In genomic region chr12:5511644-5512584, GRCh38 we compare ENCODE assay signal across 8 cellular contexts.
DNase-seq lines count a peak whose midpoint lies in the region; ATAC-seq and TF ChIP-seq lines count a peak whose summit lies in the region.
"Had no signal": no experiment of that assay in that cellular context is flagged by ENCODE, and none has a peak within 500 bp of the region (broad histone marks: within the 10 kb centered on the region; RNA-seq: fewer than 3 reads in every experiment).

No MANE protein-coding gene starts in this region.

- DNase-seq in Panc1 (ENCODE audit: low read depth, low spot score) (no peak), foreskin keratinocyte (peak in 1 of 2 donors; percentile 2), sigmoid colon (peak; percentile 64), superior temporal gyrus (ENCODE audit: extremely low spot score) (no peak), medulla oblongata (ENCODE audit: extremely low spot score) (no peak)
- DNase-seq: NCI-H1436 had no signal

- H3K27ac ChIP-seq in Panc1 (ENCODE audit: low read length) (no peak overlapping the region), foreskin keratinocyte (no peak overlapping the region), sigmoid colon (no peak overlapping the region)

- WGBS in sigmoid colon, 2 donors = 49 to 58% methylated on average over 36 of the region's 36 CpGs

- in situ Hi-C loops in Panc1 (cut with HindIII; ENCODE audit: low pct_unique_long_range_greater_than_20kb, low sequenced_read_pairs) = no loop called here

- H3K4me3 ChIP-seq in Panc1 (ENCODE audit: low read depth in 2 of 2, low read length in 2 of 2) (no peak overlapping the region), sigmoid colon (no peak overlapping the region)

- intact Hi-C loops in Panc1 (cut with micrococcal nuclease; ENCODE audit: unreplicated experiment) = no loop called here
- intact Hi-C loops in sigmoid colon (cut with DNase I) = no loop called here

- CTCF ChIA-PET in Panc1 (lab: Charles Lee) = interaction anchor here (0.6 kb wide), 1 partner anchor 375 kb away, joined by 4 read pairs; no protein-coding TSS in a partner anchor

- TF ChIP-seq CTCF in GM12872 (IDR thresholded peaks at IDR 0.05; ENCODE audit: insufficient read depth, low read depth, low read length) = peak; percentile 55
- peak; percentile 38 for TF ChIP-seq CTCF in Panc1 (IDR thresholded peaks at IDR 0.05)
- peak; percentile 77 for TF ChIP-seq CTCF in foreskin keratinocyte (conservative IDR thresholded peaks at IDR 0.05)
- peak in 2 of 4 experiments; percentile 16 to 18 for TF ChIP-seq CTCF in sigmoid colon (IDR thresholded peaks at IDR 0.05)

- H3K27me3 ChIP-seq in Panc1 (ENCODE audit: control insufficient read depth, insufficient read depth, low read length) = no peaks in the 10 kb centered on the region; the same call in 1 of the 2 replicates
- peaks cover 9% of the 10 kb centered on the region for H3K27me3 ChIP-seq in foreskin keratinocyte
- peaks cover 0 to 31% (median 12%) of the 10 kb centered on the region in 3 donors for H3K27me3 ChIP-seq in sigmoid colon

- TF ChIP-seq POLR2A in sigmoid colon (IDR thresholded peaks at IDR 0.05) = no peak

- no peaks in the 10 kb centered on the region for H3K36me3 ChIP-seq in Panc1 (ENCODE audit: control insufficient read depth, insufficient read depth, low read length)
- H3K36me3 ChIP-seq in sigmoid colon = no peaks in the 10 kb centered on the region

- no TSS peak for BruUV-seq in Panc1 (replicated peaks; lab: Mats Ljungman, UMichigan)

- POLR2A ChIA-PET in Panc1 (lab: Charles Lee) = no interaction called here

- ATAC-seq in Panc1 (no peak), foreskin keratinocyte (peak; percentile 58), GM21717 (IDR thresholded peaks at IDR 0.05; ENCODE audit: unreplicated experiment) (no peak)

- H3K4me1 ChIP-seq in Panc1 (ENCODE audit: control insufficient read depth, insufficient read depth, low read length) (no peaks in the 10 kb centered on the region), foreskin keratinocyte (no peaks in the 10 kb centered on the region), sigmoid colon (peaks cover 0 to 12% (median 10%) of the 10 kb centered on the region in 4 donors)

- no peak for TF ChIP-seq EP300 in sigmoid colon (IDR thresholded peaks at IDR 0.05)

- H3K9me3 ChIP-seq in Panc1 (ENCODE audit: control insufficient read depth, insufficient read depth, low read depth, low read length) (no peaks in the 10 kb centered on the region), sigmoid colon (no peaks in the 10 kb centered on the region)
